Comparison of ENCODE assay signal across 13 cellular contexts in the genomic region with DNA sequence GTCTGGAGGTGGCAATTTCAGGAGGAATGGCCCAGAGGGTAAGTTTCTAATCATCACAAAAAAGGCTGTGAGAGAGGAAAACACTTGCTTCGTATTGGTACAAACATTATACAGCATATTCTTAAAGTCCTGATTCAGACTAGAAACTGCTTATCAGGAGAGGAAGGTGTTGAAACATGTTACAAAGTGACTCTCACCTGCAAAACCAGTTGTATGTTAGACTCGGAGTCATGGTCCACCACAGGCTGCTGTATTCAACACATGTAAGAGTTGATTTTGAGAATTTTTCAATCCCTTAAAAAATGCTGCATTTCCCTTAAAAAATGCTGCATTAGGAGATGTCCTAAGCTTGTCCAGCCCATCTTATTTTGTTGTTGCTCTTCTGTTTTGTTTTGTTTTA.
A peak's percentile ranks its signal among the peaks of the same experiment; 100 is the strongest.
DNase-seq lines count a peak whose midpoint lies in the region; ATAC-seq and TF ChIP-seq lines count a peak whose summit lies in the region.
"Had no signal": no experiment of that assay in that cellular context is flagged by ENCODE, and none has a peak within 500 bp of the region (broad histone marks: within the 10 kb centered on the region; RNA-seq: fewer than 3 reads in every experiment).

No MANE protein-coding gene starts in this region.

- ATAC-seq in HG03457 (IDR thresholded peaks at IDR 0.05; ENCODE audit: unreplicated experiment) (no peak), HG02884 (IDR thresholded peaks at IDR 0.05; ENCODE audit: unreplicated experiment) (no peak)

- TF ChIP-seq POLR2A in esophagus muscularis mucosa (IDR thresholded peaks at IDR 0.05; ENCODE audit: low read depth) (no peak), ovary (IDR thresholded peaks at IDR 0.05) (no peak)

- H3K4me3 ChIP-seq in SJSA1 (no peak overlapping the region), esophagus muscularis mucosa (no peak overlapping the region), skeletal muscle satellite cell (ENCODE audit: low read length) (no peak overlapping the region), ovary (no peak overlapping the region)

- intact Hi-C loops in esophagus muscularis mucosa (cut with DNase I), result loop anchor here (2.0 kb wide), 1 partner anchor 136 kb away; no protein-coding TSS in a partner anchor
- intact Hi-C loops in ovary (cut with DNase I), result no loop called here

- TF ChIP-seq EP300 in esophagus muscularis mucosa (IDR thresholded peaks at IDR 0.05) (no peak), ovary (IDR thresholded peaks at IDR 0.05) (no peak)

- H3K36me3 ChIP-seq in SJSA1, result no peaks in the 10 kb centered on the region
- no peaks in the 10 kb centered on the region for H3K36me3 ChIP-seq in esophagus muscularis mucosa
- H3K36me3 ChIP-seq in skeletal muscle satellite cell (ENCODE audit: insufficient read depth, low read length), result no peaks in the 10 kb centered on the region
- H3K36me3 ChIP-seq in ovary, result no peaks in the 10 kb centered on the region

- peak overlapping the region; percentile 65 for H3K9ac ChIP-seq in skeletal muscle satellite cell (ENCODE audit: low read depth, low read length)

- WGBS in esophagus muscularis mucosa, result 87% methylated on average over 2 of the region's 2 CpGs
- 88 to 93% (median 89%) methylated on average over 2 of the region's 2 CpGs for WGBS in ovary, 3 donors

- no peaks in the 10 kb centered on the region for H3K27me3 ChIP-seq in SJSA1 (replicated peaks)
- H3K27me3 ChIP-seq in esophagus muscularis mucosa, result no peaks in the 10 kb centered on the region
- H3K27me3 ChIP-seq in skeletal muscle satellite cell (ENCODE audit: control insufficient read depth, insufficient read depth, low read length), result no peaks in the 10 kb centered on the region
- H3K27me3 ChIP-seq in ovary, result no peaks in the 10 kb centered on the region

- DNase-seq in NK-92 (lab: John Stamatoyannopoulos, UW; ENCODE audit: unreplicated experiment) (peak; percentile 5), SJSA1 (ENCODE audit: low read depth in 1 of 2, low spot score in 2 of 2) (no peak), esophagus muscularis mucosa (ENCODE audit: extremely low spot score) (no peak), ovary (no peak)
- DNase-seq in NK-92 treated with Interleukin-12 subunit alpha and Interleukin-12 subunit beta, amount 100 ng/mL, for 24 hours (lab: John Stamatoyannopoulos, UW), result no peak
- DNase-seq: H9; left ventricle myocardium superior; NCI-H524; stimulated activated naive CD4-positive, alpha-beta T cell treated with Interleukin-2 at 50 U/mL for 16 hours had no signal

- H3K9me3 ChIP-seq in SJSA1 (replicated peaks) (no peaks in the 10 kb centered on the region), esophagus muscularis mucosa (no peaks in the 10 kb centered on the region), skeletal muscle satellite cell (replicated peaks; ENCODE audit: low read length) (no peaks in the 10 kb centered on the region), ovary (no peaks in the 10 kb centered on the region)

- no peak for TF ChIP-seq CTCF in esophagus muscularis mucosa (IDR thresholded peaks at IDR 0.05)
- TF ChIP-seq CTCF in ovary (IDR thresholded peaks at IDR 0.05), result no peak

- H3K4me2 ChIP-seq in skeletal muscle satellite cell (ENCODE audit: low read length), result peak overlapping the region; percentile 46

- H3K4me1 ChIP-seq in SJSA1 (replicated peaks) (peaks cover 64% of the 10 kb centered on the region), esophagus muscularis mucosa (peaks cover 59 to 77% (median 69%) of the 10 kb centered on the region in 4 donors), skeletal muscle satellite cell (ENCODE audit: control insufficient read depth, insufficient read depth, low read length) (peaks cover 66% of the 10 kb centered on the region), ovary (ENCODE audit: insufficient read depth) (peaks cover 17% of the 10 kb centered on the region)

- H3K27ac ChIP-seq in SJSA1 (peak overlapping the region; percentile 80), esophagus muscularis mucosa (replicated peaks in 1 of 4) (peak overlapping the region; percentile 49 to 69 (median 62)), ovary (no peak overlapping the region)
- H3K27ac ChIP-seq: 22Rv1 had no signal

Comparison
In these comparisons a context has a peak if more than half of its experiments do, and no peak if none do; other contexts are left out.
1. H3K27ac ChIP-seq: peak in SJSA1 (single experiment) and esophagus muscularis mucosa (4 of 4); none in ovary (0 of 2).